In the genomic region with DNA sequence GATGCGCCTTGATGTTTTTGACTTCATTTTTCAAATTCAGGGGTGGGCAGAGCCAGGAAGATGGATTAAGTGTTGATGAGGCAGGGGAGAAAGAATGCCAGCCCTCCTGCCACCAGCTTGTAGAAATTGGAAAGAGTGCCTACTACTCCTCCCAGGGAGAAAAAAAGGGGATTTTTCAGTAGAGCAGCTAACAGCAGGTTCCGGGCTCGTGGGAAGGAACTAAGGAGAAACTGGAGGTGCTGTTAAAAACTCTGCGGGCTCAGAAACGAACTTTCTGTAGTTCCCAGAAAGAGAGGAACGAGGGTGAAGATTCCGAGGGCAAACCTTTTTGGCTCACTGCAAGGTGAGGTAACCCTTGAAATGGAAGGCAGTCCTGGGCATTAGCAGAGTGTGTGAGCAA, we compare ENCODE assay signal across 1 cellular context.
TF ChIP-seq lines count a peak whose summit lies in the region.

No MANE protein-coding gene starts in this region.

TF ChIP-seq in HepG2, 621 proteins besides CTCF, POLR2A, EP300 and RAD21 (continued from another document):
- TF ChIP-seq ZMYM3 (CRISPR knock-in tag; IDR thresholded peaks at IDR 0.05) = no peak
- TF ChIP-seq ZBTB14 (CRISPR knock-in tag; IDR thresholded peaks at IDR 0.05) = no peak
- no peak for TF ChIP-seq ZSCAN22 (CRISPR knock-in tag; IDR thresholded peaks at IDR 0.05)
- TF ChIP-seq NKX3-1 (CRISPR knock-in tag; IDR thresholded peaks at IDR 0.05) = no peak
- TF ChIP-seq RFX1 (IDR thresholded peaks at IDR 0.05) = no peak
